1 cellular context compared by ENCODE assay signal in genomic region chr1:229507951-229508822, GRCh38.
TF ChIP-seq lines count a peak whose summit lies in the region.

TSS of gene NUP133 (minus strand) at chr1:229508341. CDS start at chr1:229508249, 92 bp downstream.

TF ChIP-seq in K562, 482 proteins besides CTCF, POLR2A, EP300 and RAD21 (continued from another document and continues in another):
- TF ChIP-seq, protein P1, sequence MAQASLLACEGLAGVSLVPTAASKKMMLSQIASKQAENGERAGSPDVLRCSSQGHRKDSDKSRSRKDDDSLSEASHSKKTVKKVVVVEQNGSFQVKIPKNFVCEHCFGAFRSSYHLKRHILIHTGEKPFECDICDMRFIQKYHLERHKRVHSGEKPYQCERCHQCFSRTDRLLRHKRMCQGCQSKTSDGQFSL (CRISPR knock-in tag; IDR thresholded peaks at IDR 0.05) = 0 out of 2 replicates have a peak, but pooled peaks have one; percentile 14
- TF ChIP-seq, protein P1 (tag; IDR thresholded peaks at IDR 0.05) = no peak
- TF ChIP-seq BCOR (IDR thresholded peaks at IDR 0.05) = peak; percentile 52
- no peak for TF ChIP-seq ZNF76 (CRISPR knock-in tag; IDR thresholded peaks at IDR 0.05; ENCODE audit: borderline replicate concordance)
- no peak for TF ChIP-seq HOXB6 (CRISPR knock-in tag; IDR thresholded peaks at IDR 0.05; ENCODE audit: borderline replicate concordance)
- no peak for TF ChIP-seq HMG20A (CRISPR knock-in tag; conservative IDR thresholded peaks at IDR 0.05)
- TF ChIP-seq MCM7 (IDR thresholded peaks at IDR 0.05) = no peak
- TF ChIP-seq MYBL2 (IDR thresholded peaks at IDR 0.05; ENCODE audit: low read depth) = no peak
- no peak for TF ChIP-seq MYBL2 (CRISPR knock-in tag; IDR thresholded peaks at IDR 0.05; ENCODE audit: borderline replicate concordance)
- peak; percentile 82 to 94 for TF ChIP-seq MNT (conservative IDR thresholded peaks at IDR 0.05)
- no peak for TF ChIP-seq MAFG (tag; conservative IDR thresholded peaks at IDR 0.05)
- TF ChIP-seq TBP (optimal IDR thresholded peaks at IDR 0.05; ENCODE audit: low read depth, low read length) = peak; percentile 95
- TF ChIP-seq IRF2 (CRISPR knock-in tag; IDR thresholded peaks at IDR 0.05) = no peak
- TF ChIP-seq FOXP4 (CRISPR knock-in tag; IDR thresholded peaks at IDR 0.05; ENCODE audit: borderline replicate concordance) = 0 out of 2 replicates have a peak, but pooled peaks have one; percentile 66
- TF ChIP-seq ZNF583 (CRISPR knock-in tag; IDR thresholded peaks at IDR 0.05) = 0 out of 2 replicates have a peak, but pooled peaks have one; percentile 36
- no peak for TF ChIP-seq TCF15 (CRISPR knock-in tag; IDR thresholded peaks at IDR 0.05)
- no peak for TF ChIP-seq YBX1 (IDR thresholded peaks at IDR 0.05)
- TF ChIP-seq AFF4 (CRISPR knock-in tag; IDR thresholded peaks at IDR 0.05) = peak; percentile 76
- peak; percentile 94 for TF ChIP-seq E2F8 (IDR thresholded peaks at IDR 0.05; ENCODE audit: low read depth, partially characterized antibody)
- TF ChIP-seq MTA1 (IDR thresholded peaks at IDR 0.05; ENCODE audit: borderline replicate concordance) = peak; percentile 99
- TF ChIP-seq ZNF124 (CRISPR knock-in tag; IDR thresholded peaks at IDR 0.05) = no peak
- TF ChIP-seq C11orf30 (IDR thresholded peaks at IDR 0.05; ENCODE audit: low read depth) = peak; percentile 97
- TF ChIP-seq EZH2 (IDR thresholded peaks at IDR 0.05; ENCODE audit: borderline replicate concordance, low read depth, low read length) = no peak
- peak; percentile 72 for TF ChIP-seq NELFE (IDR thresholded peaks at IDR 0.05; ENCODE audit: insufficient read depth, insufficient read length)
- no peak for TF ChIP-seq PPARD (CRISPR knock-in tag; IDR thresholded peaks at IDR 0.05)
- TF ChIP-seq, protein P2, sequence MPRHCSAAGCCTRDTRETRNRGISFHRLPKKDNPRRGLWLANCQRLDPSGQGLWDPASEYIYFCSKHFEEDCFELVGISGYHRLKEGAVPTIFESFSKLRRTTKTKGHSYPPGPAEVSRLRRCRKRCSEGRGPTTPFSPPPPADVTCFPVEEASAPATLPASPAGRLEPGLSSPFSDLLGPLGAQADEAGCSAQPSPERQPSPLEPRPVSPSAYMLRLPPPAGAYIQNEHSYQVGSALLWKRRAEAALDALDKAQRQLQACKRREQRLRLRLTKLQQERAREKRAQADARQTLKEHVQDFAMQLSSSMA (CRISPR knock-in tag; IDR thresholded peaks at IDR 0.05) = no peak
- no peak for TF ChIP-seq ZC3H8 (IDR thresholded peaks at IDR 0.05)
- TF ChIP-seq TARDBP (IDR thresholded peaks at IDR 0.05) = no peak
- TF ChIP-seq ZNF586 (CRISPR knock-in tag; conservative IDR thresholded peaks at IDR 0.05) = no peak
- TF ChIP-seq ZBTB11 (CRISPR knock-in tag; IDR thresholded peaks at IDR 0.05) = peak in 1 of 3 experiments; percentile 68; a peak in 2 of 6 replicates
- no peak for TF ChIP-seq WHSC1 (IDR thresholded peaks at IDR 0.05; ENCODE audit: low read length)
- TF ChIP-seq RBM15 (IDR thresholded peaks at IDR 0.05; ENCODE audit: insufficient read depth, low read length) = no peak
- TF ChIP-seq, protein P3, sequence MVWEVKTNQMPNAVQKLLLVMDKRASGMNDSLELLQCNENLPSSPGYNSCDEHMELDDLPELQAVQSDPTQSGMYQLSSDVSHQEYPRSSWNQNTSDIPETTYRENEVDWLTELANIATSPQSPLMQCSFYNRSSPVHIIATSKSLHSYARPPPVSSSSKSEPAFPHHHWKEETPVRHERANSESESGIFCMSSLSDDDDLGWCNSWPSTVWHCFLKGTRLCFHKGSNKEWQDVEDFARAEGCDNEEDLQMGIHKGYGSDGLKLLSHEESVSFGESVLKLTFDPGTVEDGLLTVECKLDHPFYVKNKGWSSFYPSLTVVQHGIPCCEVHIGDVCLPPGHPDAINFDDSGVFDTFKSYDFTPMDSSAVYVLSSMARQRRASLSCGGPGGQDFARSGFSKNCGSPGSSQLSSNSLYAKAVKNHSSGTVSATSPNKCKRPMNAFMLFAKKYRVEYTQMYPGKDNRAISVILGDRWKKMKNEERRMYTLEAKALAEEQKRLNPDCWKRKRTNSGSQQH (CRISPR knock-in tag; IDR thresholded peaks at IDR 0.05) = no peak
- peak; percentile 99 for TF ChIP-seq POLR2G (IDR thresholded peaks at IDR 0.05; ENCODE audit: low read depth, low read length)
- TF ChIP-seq FOXJ3 (CRISPR knock-in tag; IDR thresholded peaks at IDR 0.05) = no peak
- peak; percentile 76 for TF ChIP-seq CTBP1 (IDR thresholded peaks at IDR 0.05; ENCODE audit: borderline replicate concordance)
- TF ChIP-seq E2F6 (IDR thresholded peaks at IDR 0.05; ENCODE audit: borderline replicate concordance in 1 of 2, extremely low read depth in 1 of 2, insufficient read depth in 1 of 2, insufficient read length in 1 of 2, low read depth in 1 of 2, low read length in 1 of 2, poor library complexity in 1 of 2, severe bottlenecking in 1 of 2) = peak; percentile 47 to 60
- TF ChIP-seq NFRKB (IDR thresholded peaks at IDR 0.05; ENCODE audit: low read depth) = peak; percentile 86
- TF ChIP-seq TAF1 (IDR thresholded peaks at IDR 0.05; ENCODE audit: control insufficient read depth, extremely low read depth, insufficient read depth, low read length, severe bottlenecking) = peak; percentile 98
- no peak for TF ChIP-seq COPS2 (conservative IDR thresholded peaks at IDR 0.05)
- no peak for TF ChIP-seq GATAD2B (IDR thresholded peaks at IDR 0.05; ENCODE audit: borderline replicate concordance)
- TF ChIP-seq POLR2AphosphoS2 (IDR thresholded peaks at IDR 0.05; ENCODE audit: low read length) = peak; percentile 80; the same call in 1 of the 2 replicates
- peak; percentile 40; the same call in 1 of the 2 replicates for TF ChIP-seq ERF (CRISPR knock-in tag; IDR thresholded peaks at IDR 0.05)
- TF ChIP-seq, protein P4, sequence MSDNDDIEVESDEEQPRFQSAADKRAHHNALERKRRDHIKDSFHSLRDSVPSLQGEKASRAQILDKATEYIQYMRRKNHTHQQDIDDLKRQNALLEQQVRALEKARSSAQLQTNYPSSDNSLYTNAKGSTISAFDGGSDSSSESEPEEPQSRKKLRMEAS (CRISPR knock-in tag; IDR thresholded peaks at IDR 0.05) = 0 out of 2 replicates have a peak, but pooled peaks have one; percentile 48
- TF ChIP-seq ZKSCAN3 (CRISPR knock-in tag; IDR thresholded peaks at IDR 0.05) = no peak
